ENCODE assay signal across 28 cellular contexts in genomic region chr5:146188358-146188757, GRCh38. TPM values are rescaled to one million over a fixed set of nuclear protein-coding genes. Genes with fewer than 3 reads are reported as not detected.
DNase-seq lines count a peak whose midpoint lies in the region; ATAC-seq, FAIRE-seq and TF ChIP-seq lines count a peak whose summit lies in the region.
"Had no signal": no experiment of that assay in that cellular context is flagged by ENCODE, and none has a peak within 500 bp of the region (broad histone marks: within the 10 kb centered on the region; RNA-seq: fewer than 3 reads in every experiment).

No MANE protein-coding gene starts in this region.

- WGBS in IMR-90 (ENCODE audit: extremely low coverage in 2 of 2, insufficient read length in 1 of 2), 2 experiments, result no CpG with 5 or more reads among the region's 1 CpG

- no peak overlapping the region for H4K5ac ChIP-seq in IMR-90 (ENCODE audit: low read depth, low read length)

- no peaks in the 10 kb centered on the region for H3K9me1 ChIP-seq in IMR-90 (ENCODE audit: insufficient read depth, low read length)

- H3K23ac ChIP-seq in IMR-90 (ENCODE audit: low read depth, low read length), result no peak overlapping the region

- no peaks in the 10 kb centered on the region; the same call in 1 of the 2 replicates for H3K4me1 ChIP-seq in IMR-90 (ENCODE audit: control insufficient read depth, insufficient read depth, low read length)
- peaks cover 9% of the 10 kb centered on the region for H3K4me1 ChIP-seq in astrocyte (ENCODE audit: insufficient read depth, low read length)

- no peak overlapping the region for H3K18ac ChIP-seq in IMR-90 (ENCODE audit: low read depth, low read length)

- H3K36me3 Mint-ChIP-seq in astrocyte (ENCODE audit: low read depth, unreplicated experiment), result no peaks in the 10 kb centered on the region
- no peaks in the 10 kb centered on the region for H3K36me3 Mint-ChIP-seq in CD4-positive, alpha-beta T cell (ENCODE audit: low read depth)
- H3K36me3 Mint-ChIP-seq: activated naive CD8-positive, alpha-beta T cell treated with anti-CD3 and anti-CD28 coated beads, Interleukin-2, amount 10 ng/mL, durations not matched to agents 7 days and 5 days; immature natural killer cell; WTC11 had no signal

- H3K27ac ChIP-seq in IMR-90 (ENCODE audit: insufficient read depth, low read length) (no peak overlapping the region), astrocyte (ENCODE audit: low read depth, low read length) (peak overlapping the region; percentile 65)
- H3K27ac ChIP-seq in CD4-positive, alpha-beta T cell (ENCODE audit: low read depth, low read length), result no peak overlapping the region
- H3K27ac ChIP-seq: esophagus squamous epithelium, heart right ventricle, ovary, transverse colon had no signal

- dilution Hi-C loops in IMR-90 (cut with HindIII; ENCODE audit: low sequenced_read_pairs, unreplicated experiment), result no loop called here

- no peak for FAIRE-seq in astrocyte (lab: Jason Lieb, UNC)
- FAIRE-seq: GM12892 had no signal

- 0 out of 2 replicates have a peak overlapping the region, but pooled peaks have one; percentile 34 for H2BK20ac ChIP-seq in IMR-90 (ENCODE audit: low read depth, low read length)

- H3K27me3 Mint-ChIP-seq in astrocyte (ENCODE audit: low read depth, unreplicated experiment), result no peaks in the 10 kb centered on the region
- H3K27me3 Mint-ChIP-seq in CD4-positive, alpha-beta T cell, result peaks cover 17% of the 10 kb centered on the region

- no peaks in the 10 kb centered on the region for H3K79me2 ChIP-seq in astrocyte (ENCODE audit: insufficient read depth, low read length)

- H4K91ac ChIP-seq in IMR-90 (ENCODE audit: insufficient read depth, low read depth, low read length), result no peak overlapping the region

- TF ChIP-seq CTCF in AG09309 (IDR thresholded peaks at IDR 0.05; ENCODE audit: control insufficient read depth, insufficient read depth, low read depth, low read length, missing control alignments), result no peak
- TF ChIP-seq CTCF in IMR-90 (conservative IDR thresholded peaks at IDR 0.05; ENCODE audit: low read depth, low read length), result no peak
- no peak for TF ChIP-seq CTCF in astrocyte (IDR thresholded peaks at IDR 0.05; ENCODE audit: insufficient read depth, low read depth, low read length)
- no peak for TF ChIP-seq CTCF in CD4-positive, alpha-beta T cell (IDR thresholded peaks at IDR 0.05)

- 0 out of 4 replicates have a peak overlapping the region, but pooled peaks of 1 of the 2 experiments have one; percentile 16 for H4K8ac ChIP-seq in IMR-90 (ENCODE audit: low read depth in 2 of 2, low read length in 2 of 2)

- CTCF ChIA-PET in IMR-90 (lab: Yijun Ruan, JAX), result interaction anchor here (0.8 kb wide), 1 partner anchor 46 kb away, joined by 5 read pairs; no protein-coding TSS in a partner anchor
- CTCF ChIA-PET in CD4-positive, alpha-beta T cell (lab: Charles Lee), result interaction anchor here (1.1 kb wide), 1 partner anchor 19 kb away, joined by 6 read pairs; no protein-coding TSS in a partner anchor

- H3K4me3 ChIP-seq in AG09309 (ENCODE audit: control insufficient read depth, low read depth, low read length) (no peak overlapping the region), IMR-90 (ENCODE audit: insufficient read depth, low read depth, low read length) (no peak overlapping the region), astrocyte (ENCODE audit: insufficient read depth, low read depth, low read length) (no peak overlapping the region)
- H3K4me3 ChIP-seq: esophagus squamous epithelium, heart right ventricle, lung, ovary, transverse colon had no signal

- no peak overlapping the region; the same call in 1 of the 2 replicates for H2AK5ac ChIP-seq in IMR-90 (ENCODE audit: low read depth, low read length)

- H4K20me1 ChIP-seq in IMR-90 (ENCODE audit: insufficient read depth, low read length) (no peaks in the 10 kb centered on the region), astrocyte (ENCODE audit: insufficient read depth, low read length) (no peaks in the 10 kb centered on the region)

- ATAC-seq in IMR-90 (ENCODE audit: low read depth), result peak; percentile 81
- no peak for ATAC-seq in CD4-positive, alpha-beta T cell (ENCODE audit: poor library complexity)
- ATAC-seq: activated CD8-positive, alpha-beta T cell treated with anti-CD3 and anti-CD28 coated beads, Interleukin-2, amount 10 ng/mL, durations not matched to agents 7 days and 5 days; heart right ventricle; sciatic nerve; WTC11 had no signal

- peaks cover 26% of the 10 kb centered on the region for H3K4me1 Mint-ChIP-seq in astrocyte (ENCODE audit: low read depth, unreplicated experiment)
- no peaks in the 10 kb centered on the region for H3K4me1 Mint-ChIP-seq in CD4-positive, alpha-beta T cell (ENCODE audit: low read depth)
- H3K4me1 Mint-ChIP-seq: immature natural killer cell, naive B cell, WTC11 had no signal

- no peak overlapping the region for H3K4ac ChIP-seq in IMR-90 (ENCODE audit: low read depth, low read length)

- no peak overlapping the region for H3K9ac ChIP-seq in IMR-90 (ENCODE audit: low read depth, low read length)
- peak overlapping the region; percentile 21 for H3K9ac ChIP-seq in astrocyte (ENCODE audit: low read length)

- no peak overlapping the region for H3K14ac ChIP-seq in IMR-90 (replicated peaks; ENCODE audit: low read depth, low read length)

- DNase-seq in AG09309 (ENCODE audit: low read depth), result peak; percentile 20
- peak; percentile 84 for DNase-seq in IMR-90
- peak; percentile 66 for DNase-seq in astrocyte (ENCODE audit: low read depth)
- peak; percentile 72 for DNase-seq in iris pigment epithelial cell (ENCODE audit: low read depth)
- no peak for DNase-seq in CD4-positive, alpha-beta T cell
- DNase-seq in GF-D8 (lab: John Stamatoyannopoulos, UW), result no peak
- no peak for DNase-seq in HuH-7 (ENCODE audit: low spot score)
- DNase-seq in posterior cingulate gyrus, result no peak
- DNase-seq: activated CD8-positive, alpha-beta T cell treated with anti-CD3 and anti-CD28 coated beads, Interleukin-2, amount 10 ng/mL, durations not matched to agents 7 days and 5 days; activated naive CD8-positive, alpha-beta T cell treated with anti-CD3 and anti-CD28 coated beads, Interleukin-2, amount 10 ng/mL, durations not matched to agents 7 days and 5 days; AML-193; esophagus squamous epithelium; GDM1; heart right ventricle; immature natural killer cell; MM.1S; naive B cell; NCI-H1694 treated with DMSO at 0.1 percent for 48 hours; NCI-H345; ovary; Right ventricle myocardium superior; transverse colon had no signal

- H3K36me3 ChIP-seq in IMR-90 (ENCODE audit: control insufficient read depth, insufficient read depth, low read length), result no peaks in the 10 kb centered on the region
- no peaks in the 10 kb centered on the region for H3K36me3 ChIP-seq in astrocyte (ENCODE audit: insufficient read depth, low read length)
- H3K36me3 ChIP-seq: esophagus squamous epithelium, heart right ventricle, ovary, transverse colon had no signal

- no peaks in the 10 kb centered on the region for H3K79me1 ChIP-seq in IMR-90 (ENCODE audit: low read depth in 1 of 2, low read length in 2 of 2)

- H3K9me3 ChIP-seq in IMR-90 (ENCODE audit: control insufficient read depth, insufficient read depth, low read length) (no peaks in the 10 kb centered on the region), astrocyte (ENCODE audit: insufficient read depth, low read depth, low read length) (no peaks in the 10 kb centered on the region)
- H3K9me3 ChIP-seq in CD4-positive, alpha-beta T cell (ENCODE audit: control insufficient read depth, low read length), result no peaks in the 10 kb centered on the region
- H3K9me3 ChIP-seq: esophagus squamous epithelium, heart right ventricle, ovary, transverse colon had no signal

- POLR2A ChIA-PET in IMR-90 (lab: Charles Lee; ENCODE audit: unreplicated experiment), result no interaction called here
- POLR2A ChIA-PET in CD4-positive, alpha-beta T cell (lab: Charles Lee), result interaction anchor here (1.2 kb wide), 1 partner anchor 15 kb away, joined by 4 read pairs; no protein-coding TSS in a partner anchor

- BruUV-seq in IMR-90 (replicated peaks; lab: Mats Ljungman, UMichigan), result no TSS peak

- TF ChIP-seq POLR2A in IMR-90 (IDR thresholded peaks at IDR 0.05; ENCODE audit: low read depth, low read length), result no peak

- no peak overlapping the region for H3K27ac Mint-ChIP-seq in astrocyte (ENCODE audit: unreplicated experiment)
- H3K27ac Mint-ChIP-seq in CD4-positive, alpha-beta T cell, result no peak overlapping the region
- H3K27ac Mint-ChIP-seq: activated CD8-positive, alpha-beta T cell treated with anti-CD3 and anti-CD28 coated beads, Interleukin-2, amount 10 ng/mL, durations not matched to agents 7 days and 5 days; activated naive CD8-positive, alpha-beta T cell treated with anti-CD3 and anti-CD28 coated beads, Interleukin-2, amount 10 ng/mL, durations not matched to agents 7 days and 5 days; immature natural killer cell; naive B cell; stimulated activated naive CD8-positive, alpha-beta T cell treated with anti-CD3 and anti-CD28 coated beads, Interleukin-15, Interleukin-2, amounts not matched to agents 100 ng/mL and 50 ng/mL, for 24 hours; T-helper 1 cell treated with Interleukin-12 subunit alpha and Interleukin-12 subunit beta and Interleukin-4 antibody, amounts not matched to agents 30 μg/mL and 1 μg/mL, for 36 hours; WTC11 had no signal

- no peaks in the 10 kb centered on the region for H3K9me3 Mint-ChIP-seq in astrocyte (ENCODE audit: unreplicated experiment)
- H3K9me3 Mint-ChIP-seq in CD4-positive, alpha-beta T cell, result no peaks in the 10 kb centered on the region
- H3K9me3 Mint-ChIP-seq: activated naive CD8-positive, alpha-beta T cell treated with anti-CD3 and anti-CD28 coated beads, Interleukin-2, amount 10 ng/mL, durations not matched to agents 7 days and 5 days; immature natural killer cell; naive B cell; stimulated activated naive CD8-positive, alpha-beta T cell treated with anti-CD3 and anti-CD28 coated beads, Interleukin-15, Interleukin-2, amounts not matched to agents 100 ng/mL and 50 ng/mL, for 24 hours; T-helper 1 cell treated with Interleukin-12 subunit alpha and Interleukin-12 subunit beta and Interleukin-4 antibody, amounts not matched to agents 30 μg/mL and 1 μg/mL, for 36 hours; WTC11 had no signal

- H3K4me2 ChIP-seq in IMR-90 (ENCODE audit: low read depth, low read length) (no peak overlapping the region; the same call in 1 of the 2 replicates), astrocyte (ENCODE audit: low read length) (peak overlapping the region; percentile 24)

- H3K56ac ChIP-seq in IMR-90 (ENCODE audit: extremely low read depth, insufficient read depth, low read length), result no peak overlapping the region

- no peak overlapping the region for H2BK15ac ChIP-seq in IMR-90 (ENCODE audit: low read depth, low read length)

- no peak for TF ChIP-seq RAD21 in IMR-90 (IDR thresholded peaks at IDR 0.05; ENCODE audit: low read length)

- in situ Hi-C loops in IMR-90 (cut with MboI; ENCODE audit: low sequenced_read_pairs), result no loop called here

- H2AFZ ChIP-seq in IMR-90 (replicated peaks; ENCODE audit: low read length, poor library complexity) (no peak overlapping the region), astrocyte (ENCODE audit: low read depth, low read length) (no peak overlapping the region)

- no peak overlapping the region for H2BK5ac ChIP-seq in IMR-90 (ENCODE audit: low read depth, low read length, poor library complexity, severe bottlenecking)

- no peaks in the 10 kb centered on the region for H3K27me3 ChIP-seq in IMR-90 (ENCODE audit: control insufficient read depth, insufficient read depth, low read length)
- no peaks in the 10 kb centered on the region for H3K27me3 ChIP-seq in astrocyte (ENCODE audit: insufficient read depth, low read length)
- no peaks in the 10 kb centered on the region for H3K27me3 ChIP-seq in CD4-positive, alpha-beta T cell (ENCODE audit: control insufficient read depth, insufficient read depth, low read length)
- H3K27me3 ChIP-seq: ovary, transverse colon had no signal

- H2AK9ac ChIP-seq in IMR-90 (replicated peaks; ENCODE audit: low read depth, low read length, poor library complexity), result no peak overlapping the region

- no peak overlapping the region for H3K4me3 Mint-ChIP-seq in astrocyte (ENCODE audit: unreplicated experiment)
- no peak overlapping the region for H3K4me3 Mint-ChIP-seq in CD4-positive, alpha-beta T cell
- H3K4me3 Mint-ChIP-seq: activated CD8-positive, alpha-beta T cell treated with anti-CD3 and anti-CD28 coated beads, Interleukin-2, amount 10 ng/mL, durations not matched to agents 7 days and 5 days; activated naive CD8-positive, alpha-beta T cell treated with anti-CD3 and anti-CD28 coated beads, Interleukin-2, amount 10 ng/mL, durations not matched to agents 7 days and 5 days; immature natural killer cell; naive B cell; stimulated activated naive CD8-positive, alpha-beta T cell treated with anti-CD3 and anti-CD28 coated beads, Interleukin-15, Interleukin-2, amounts not matched to agents 100 ng/mL and 50 ng/mL, for 24 hours; T-helper 1 cell treated with Interleukin-12 subunit alpha and Interleukin-12 subunit beta and Interleukin-4 antibody, amounts not matched to agents 30 μg/mL and 1 μg/mL, for 36 hours; WTC11 had no signal

- H2BK120ac ChIP-seq in IMR-90 (ENCODE audit: low read depth, low read length), result no peak overlapping the region

- intact Hi-C loops in IMR-90 (cut with micrococcal nuclease), result no loop called here
- intact Hi-C loops in CD4-positive, alpha-beta T cell (cut with DNase I, micrococcal nuclease), result no loop called here
- intact Hi-C loops in posterior cingulate gyrus (cut with DNase I), result no loop called here

RNA-seq across cellular contexts. Expression of gene LARS1, which starts 5.9 kb away (rescaled TPM):
- total RNA-seq in IMR-90 (2012; rRNA removed) (70.4 and 91.4 TPM in 2 replicates), astrocyte (163 and 165 TPM in 2 replicates)
- 20.1 and 25.7 TPM in 2 replicates for polyA plus RNA-seq in IMR-90 (2012; rRNA removed)
- 3.2 and 5.8 TPM in 2 replicates for polyA plus RNA-seq in IMR-90 (2012; cell fraction: cytosol; rRNA removed)
- polyA plus RNA-seq in IMR-90 (2012; cell fraction: nucleus; rRNA removed; ENCODE audit: low replicate concordance), result 3.1 and 42.3 TPM in 2 replicates
- total RNA-seq in CD4-positive, alpha-beta T cell, result 10 to 100 TPM; 35.3 to 35.7 TPM

RNA-seq across cellular contexts. Expression of gene RBM27, which starts 15.0 kb away (rescaled TPM):
- total RNA-seq in IMR-90 (2012; rRNA removed) (19.2 and 25.3 TPM in 2 replicates), astrocyte (21.1 and 24.4 TPM in 2 replicates)
- polyA plus RNA-seq in IMR-90 (2012; rRNA removed), result 7.6 and 7.7 TPM in 2 replicates
- polyA plus RNA-seq in IMR-90 (2012; cell fraction: cytosol; rRNA removed), result 0.58 and 1.6 TPM in 2 replicates
- polyA plus RNA-seq in IMR-90 (2012; cell fraction: nucleus; rRNA removed; ENCODE audit: low replicate concordance), result 1.2 and 9.5 TPM in 2 replicates
- total RNA-seq in CD4-positive, alpha-beta T cell, result 10 to 100 TPM; 29.7 to 33.2 TPM

Comparison
In these comparisons a context has a peak if more than half of its experiments do, and no peak if none do; other contexts are left out.
1. DNase-seq: peak in AG09309 (single experiment), IMR-90 (single experiment), astrocyte (single experiment) and iris pigment epithelial cell (single experiment); none in CD4-positive, alpha-beta T cell (0 of 10), GF-D8 (single experiment), HuH-7 (single experiment) and posterior cingulate gyrus (0 of 10).